1 cellular context compared by ENCODE assay signal in the genomic region with DNA sequence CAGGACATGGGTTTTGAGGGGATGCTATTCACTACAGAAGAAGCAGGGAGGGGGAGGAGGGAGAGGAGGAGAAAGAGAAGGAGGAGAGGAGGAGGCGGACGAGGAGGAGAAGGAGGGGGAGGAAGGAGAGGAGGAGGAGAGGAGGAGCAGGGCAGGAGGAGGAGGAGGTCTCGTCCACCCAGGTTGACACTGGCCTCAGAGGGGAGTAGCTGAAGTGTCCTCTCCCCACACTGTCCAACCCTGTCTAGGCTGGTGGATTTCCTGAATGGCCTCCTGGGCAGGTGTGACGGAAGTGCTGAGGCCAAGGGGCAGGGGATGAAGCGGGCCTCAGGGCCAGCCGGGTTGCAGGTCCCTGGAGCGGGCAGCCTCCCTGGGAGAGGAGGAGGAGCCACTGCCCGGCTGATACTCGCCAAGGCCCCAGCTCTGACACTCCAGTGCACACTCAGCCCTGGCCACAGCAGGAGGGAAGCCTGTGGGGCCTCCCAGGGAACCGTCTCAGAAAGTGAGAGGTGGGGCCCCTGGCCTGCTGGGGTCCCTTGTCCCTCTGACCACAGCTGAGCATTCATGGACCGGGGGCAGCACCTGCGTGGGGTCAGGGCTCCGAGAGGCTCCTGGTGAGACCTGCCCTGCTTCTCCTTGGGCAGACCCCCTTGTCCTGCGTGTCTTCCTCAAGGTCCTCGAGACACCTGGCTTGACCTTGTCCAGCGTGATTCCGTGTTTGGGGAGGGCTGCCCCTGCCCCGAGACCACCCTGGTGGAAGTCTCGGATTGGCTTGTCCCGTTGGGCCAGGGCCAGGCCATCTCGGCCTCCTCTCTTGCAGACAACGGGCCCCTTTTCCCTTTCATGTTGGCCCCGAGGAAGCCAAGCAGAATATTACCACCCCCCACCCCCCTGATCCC.
TF ChIP-seq lines count a peak whose summit lies in the region.

No MANE protein-coding gene starts in this region.

TF ChIP-seq in IMR-90, 13 proteins besides CTCF, POLR2A, EP300 and RAD21:
- TF ChIP-seq CEBPB (IDR thresholded peaks at IDR 0.05; ENCODE audit: low read depth, low read length) (no peak), RCOR1 (IDR thresholded peaks at IDR 0.05; ENCODE audit: insufficient replicate concordance, low read length) (no peak), CHD1 (IDR thresholded peaks at IDR 0.05; ENCODE audit: low read depth, low read length) (no peak)
